In the genomic region with DNA sequence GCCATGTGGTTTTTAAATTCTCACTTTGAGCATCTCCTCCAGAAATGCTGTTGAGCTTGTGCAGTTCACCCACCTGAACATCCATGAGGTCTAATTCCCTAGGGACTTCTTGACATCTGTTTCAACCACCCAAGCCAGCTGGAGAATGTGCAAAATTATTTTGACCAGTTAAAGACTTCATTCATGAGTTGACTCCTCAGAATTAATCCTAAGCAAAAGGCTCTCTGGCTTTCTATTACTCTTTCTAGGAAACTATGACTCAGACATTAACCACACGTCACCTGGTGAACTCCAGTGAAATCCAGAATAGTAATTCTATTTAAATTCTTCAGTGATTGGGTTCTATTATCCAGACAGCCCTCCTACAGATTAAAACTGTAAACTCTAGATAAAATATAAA, we compare ENCODE assay signal across 8 cellular contexts.
DNase-seq lines count a peak whose midpoint lies in the region; ATAC-seq and TF ChIP-seq lines count a peak whose summit lies in the region.

No MANE protein-coding gene starts in this region.

- TF ChIP-seq CTCF in KMS-11 (conservative IDR thresholded peaks at IDR 0.05; ENCODE audit: low read depth, low read length), result no peak
- no peak for TF ChIP-seq CTCF in sigmoid colon (IDR thresholded peaks at IDR 0.05)
- TF ChIP-seq CTCF in adrenal gland (IDR thresholded peaks at IDR 0.05), result no peak
- no peak for TF ChIP-seq CTCF in left lung (IDR thresholded peaks at IDR 0.05)

- peaks cover 45% of the 10 kb centered on the region for H3K4me1 ChIP-seq in KMS-11 (ENCODE audit: low read depth, poor library complexity, severe bottlenecking)
- H3K4me1 ChIP-seq in sigmoid colon, result no peaks in the 10 kb centered on the region
- peaks cover 0 to 13% of the 10 kb centered on the region in 2 donors for H3K4me1 ChIP-seq in adrenal gland (replicated peaks in 1 of 2)
- no peaks in the 10 kb centered on the region for H3K4me1 ChIP-seq in left lung

- TF ChIP-seq POLR2A in sigmoid colon (IDR thresholded peaks at IDR 0.05) (no peak), adrenal gland (IDR thresholded peaks at IDR 0.05) (no peak)

- no peaks in the 10 kb centered on the region for H3K36me3 ChIP-seq in KMS-11 (ENCODE audit: insufficient read depth)
- no peaks in the 10 kb centered on the region for H3K36me3 ChIP-seq in sigmoid colon
- no peaks in the 10 kb centered on the region for H3K36me3 ChIP-seq in adrenal gland (replicated peaks in 1 of 2)
- H3K36me3 ChIP-seq in left lung, result peaks cover 0 to 17% of the 10 kb centered on the region in 2 donors

- 62 to 81% methylated on average over 1 of the region's 1 CpG for WGBS in sigmoid colon, 2 donors
- 48 to 62% (median 61%) methylated on average over 1 of the region's 1 CpG for WGBS in adrenal gland, 4 donors

- ATAC-seq in GM18868 (IDR thresholded peaks at IDR 0.05; ENCODE audit: unreplicated experiment) (peak; percentile 92), left lung (no peak)

- no peaks in the 10 kb centered on the region for H4K20me1 ChIP-seq in KMS-11 (ENCODE audit: insufficient read depth)

- no peak overlapping the region for H2AFZ ChIP-seq in KMS-11 (ENCODE audit: low read depth)

- H3K9me3 ChIP-seq in sigmoid colon, result no peaks in the 10 kb centered on the region
- no peaks in the 10 kb centered on the region for H3K9me3 ChIP-seq in adrenal gland (replicated peaks in 1 of 3)
- peaks cover 0 to 5% of the 10 kb centered on the region in 2 donors for H3K9me3 ChIP-seq in left lung

- no peak overlapping the region for H3K9ac ChIP-seq in KMS-11

- no peak for TF ChIP-seq EP300 in sigmoid colon (IDR thresholded peaks at IDR 0.05)

- intact Hi-C loops in sigmoid colon (cut with DNase I), result no loop called here
- intact Hi-C loops in adrenal gland (cut with DNase I), result no loop called here
- intact Hi-C loops in left lung (cut with DNase I), result no loop called here

- DNase-seq in H4 (ENCODE audit: low spot score) (peak; percentile 3), hepatic stellate cell (ENCODE audit: low spot score) (peak; percentile 3), GF-D8 (lab: John Stamatoyannopoulos, UW) (no peak), sigmoid colon (no peak), adrenal gland (no peak), left lung (no peak)

- no peaks in the 10 kb centered on the region for H3K27me3 ChIP-seq in KMS-11 (ENCODE audit: insufficient read depth, low read depth)
- H3K27me3 ChIP-seq in sigmoid colon, result no peaks in the 10 kb centered on the region
- no peaks in the 10 kb centered on the region for H3K27me3 ChIP-seq in adrenal gland
- no peaks in the 10 kb centered on the region for H3K27me3 ChIP-seq in left lung

- H3K79me2 ChIP-seq in KMS-11 (ENCODE audit: insufficient read depth, low read depth), result no peaks in the 10 kb centered on the region

- peak overlapping the region; percentile 25; the same call in 1 of the 2 replicates for H3K4me2 ChIP-seq in KMS-11

- H3K27ac ChIP-seq in KMS-11, result peak overlapping the region; percentile 24
- H3K27ac ChIP-seq in sigmoid colon, result no peak overlapping the region
- H3K27ac ChIP-seq in adrenal gland, result no peak overlapping the region
- H3K27ac ChIP-seq in left lung, result no peak overlapping the region

- no peak overlapping the region for H3K4me3 ChIP-seq in KMS-11 (IDR thresholded peaks at IDR 0.05; ENCODE audit: insufficient read depth, low read depth, low read length)
- H3K4me3 ChIP-seq in sigmoid colon, result no peak overlapping the region
- H3K4me3 ChIP-seq in adrenal gland, result no peak overlapping the region
- no peak overlapping the region for H3K4me3 ChIP-seq in left lung

Comparison
In these comparisons a context has a peak if more than half of its experiments do, and no peak if none do; other contexts are left out.
1. DNase-seq: peak in H4 (single experiment) and hepatic stellate cell (single experiment); none in GF-D8 (single experiment), sigmoid colon (single experiment), adrenal gland (0 of 7) and left lung (0 of 2).